ENCODE assay signal across 14 cellular contexts in the genomic region with DNA sequence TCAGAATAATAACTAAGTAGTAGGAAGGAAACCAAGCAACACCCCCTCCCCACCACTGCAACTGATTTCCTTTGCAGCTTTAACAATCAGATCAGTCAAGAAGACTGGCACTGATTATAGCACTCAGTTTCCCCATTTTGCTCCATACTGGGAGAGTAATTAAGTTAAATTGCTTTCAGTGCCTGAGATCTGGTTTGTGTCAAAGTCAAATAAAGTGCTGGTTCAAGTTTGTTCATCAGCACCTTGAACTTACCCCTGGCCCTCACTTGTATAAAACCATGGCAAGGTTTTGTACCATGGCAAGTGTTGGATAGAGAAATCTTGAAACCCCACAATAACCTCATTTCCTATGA.
A peak's percentile ranks its signal among the peaks of the same experiment; 100 is the strongest.
DNase-seq lines count a peak whose midpoint lies in the region; ATAC-seq, FAIRE-seq and TF ChIP-seq lines count a peak whose summit lies in the region.
"Had no signal": no experiment of that assay in that cellular context is flagged by ENCODE, and none has a peak within 500 bp of the region (broad histone marks: within the 10 kb centered on the region; RNA-seq: fewer than 3 reads in every experiment).

No MANE protein-coding gene starts in this region.

- no peaks in the 10 kb centered on the region for H4K20me1 ChIP-seq in H1 (replicated peaks in 1 of 2; ENCODE audit: control insufficient read depth in 1 of 2, insufficient read depth in 2 of 2, low read length in 2 of 2)

- no peaks in the 10 kb centered on the region for H3K79me2 ChIP-seq in H1 (ENCODE audit: control insufficient read depth in 1 of 2, insufficient read depth in 2 of 2, low read length in 2 of 2)

- no peaks in the 10 kb centered on the region for H3K36me3 Mint-ChIP-seq in effector memory CD8-positive, alpha-beta T cell (ENCODE audit: insufficient read depth)
- H3K36me3 Mint-ChIP-seq: CD4-positive, CD25-positive, alpha-beta regulatory T cell had no signal

- peak overlapping the region; percentile 24 for H3K56ac ChIP-seq in H1 (replicated peaks; ENCODE audit: insufficient read length, low read depth, low read length)

- H2AFZ ChIP-seq in H1 (ENCODE audit: low read length) = no peak overlapping the region

- H3K27ac ChIP-seq in HUES6 (ENCODE audit: low read depth, low read length) = peak overlapping the region; percentile 96
- H3K27ac ChIP-seq in H1 (ENCODE audit: low read depth, low read length) = peak overlapping the region; percentile 78
- H3K27ac ChIP-seq in mesodermal cell (ENCODE audit: low read depth, low read length, severe bottlenecking) = peak overlapping the region; percentile 91

- H3K9me3 ChIP-seq in HUES6 (ENCODE audit: control insufficient read depth, insufficient read depth, low read depth, low read length) (peaks cover 6% of the 10 kb centered on the region), H1 (ENCODE audit: insufficient read depth in 2 of 2, low read depth in 1 of 2, low read length in 1 of 2) (0 out of 4 replicates have a peak, but pooled peaks cover 0 to 2% of the 10 kb centered on the region in 2 experiments), mesodermal cell (ENCODE audit: control insufficient read depth, low read length) (no peaks in the 10 kb centered on the region)

- CTCF ChIA-PET in H1 (lab: Charles Lee; ENCODE audit: partially characterized antibody) = interaction anchor here (0.6 to 1.9 kb wide), 8 partner anchors 23 to 291 kb away, joined by 3 to 6 read pairs (median 4); a partner anchor contains a TSS

- no peaks in the 10 kb centered on the region for H3K4me1 Mint-ChIP-seq in effector memory CD8-positive, alpha-beta T cell (ENCODE audit: low read depth in 2 of 2)
- H3K4me1 Mint-ChIP-seq: CD4-positive, CD25-positive, alpha-beta regulatory T cell had no signal

- H3K4me2 ChIP-seq in H1 (ENCODE audit: insufficient read depth in 1 of 2, low read depth in 2 of 2, low read length in 2 of 2) = peak overlapping the region in 1 of 2 experiments; percentile 8; a peak in 3 of 4 replicates

- peak overlapping the region; percentile 95 for H2BK120ac ChIP-seq in H1 (replicated peaks; ENCODE audit: low read depth, low read length)

- TF ChIP-seq RAD21 in H1 (IDR thresholded peaks at IDR 0.05 in 1 of 2, conservative IDR thresholded peaks at IDR 0.05 in 1 of 2; ENCODE audit: low read depth in 2 of 2, low read length in 2 of 2) = no peak

- peak overlapping the region; percentile 96 for H4K91ac ChIP-seq in H1 (replicated peaks; ENCODE audit: insufficient read length, low read length)

- no peaks in the 10 kb centered on the region for H3K36me3 ChIP-seq in HUES6 (ENCODE audit: control insufficient read depth, insufficient read depth, low read length)
- H3K36me3 ChIP-seq in H1 (ENCODE audit: control insufficient read depth in 2 of 4, insufficient read depth in 4 of 4, low read length in 3 of 4) = no peaks in the 10 kb centered on the region
- no peaks in the 10 kb centered on the region for H3K36me3 ChIP-seq in mesodermal cell (ENCODE audit: control insufficient read depth, insufficient read depth, low read length)

- peaks cover 0 to 11% of the 10 kb centered on the region in 2 donors for H3K9me3 Mint-ChIP-seq in effector memory CD8-positive, alpha-beta T cell

- ATAC-seq in effector memory CD8-positive, alpha-beta T cell (replicated peaks) = no peak

- H3K27me3 ChIP-seq in HUES6 (ENCODE audit: control insufficient read depth, insufficient read depth, low read length) = no peaks in the 10 kb centered on the region
- H3K27me3 ChIP-seq in H1 (replicated peaks in 1 of 4; ENCODE audit: control insufficient read depth in 3 of 4, extremely low read depth in 1 of 4, insufficient read depth in 3 of 4, low read length in 3 of 4) = no peaks in the 10 kb centered on the region

- no peaks in the 10 kb centered on the region for H3K79me1 ChIP-seq in H1 (ENCODE audit: low read depth, low read length)

- H2AK5ac ChIP-seq in H1 (ENCODE audit: low read depth, low read length) = no peak overlapping the region

- no peak overlapping the region for H3K4me3 Mint-ChIP-seq in effector memory CD8-positive, alpha-beta T cell
- H3K4me3 Mint-ChIP-seq: CD4-positive, CD25-positive, alpha-beta regulatory T cell had no signal

- FAIRE-seq in H1 (lab: Jason Lieb, UNC) = no peak

- no peak overlapping the region for H2BK15ac ChIP-seq in H1 (ENCODE audit: low read length)

- TF ChIP-seq CTCF in H1 (IDR thresholded peaks at IDR 0.05; ENCODE audit: control extremely low read depth in 1 of 3, insufficient read depth in 1 of 3, low read depth in 1 of 3, low read length in 3 of 3) = no peak

- H2BK20ac ChIP-seq in H1 (ENCODE audit: low read length) = peak overlapping the region; percentile 14; the same call in 1 of the 2 replicates

- peaks cover 54% of the 10 kb centered on the region for H3K4me1 ChIP-seq in HUES6 (ENCODE audit: control insufficient read depth, insufficient read depth, low read length)
- H3K4me1 ChIP-seq in H1 (replicated peaks in 1 of 4; ENCODE audit: control insufficient read depth in 3 of 4, insufficient read depth in 4 of 4, low read length in 3 of 4) = peaks cover 8 to 30% (median 18%) of the 10 kb centered on the region in 4 experiments
- H3K4me1 ChIP-seq in mesodermal cell (ENCODE audit: control insufficient read depth, insufficient read depth, low read length, poor library complexity, severe bottlenecking) = peaks cover 57% of the 10 kb centered on the region

- H4K8ac ChIP-seq in H1 (ENCODE audit: extremely low read depth, insufficient read depth, low read length) = no peak overlapping the region

- H3K4ac ChIP-seq in H1 (replicated peaks; ENCODE audit: insufficient read length, low read depth, low read length) = peak overlapping the region; percentile 47

- TF ChIP-seq POLR2A in H1 (IDR thresholded peaks at IDR 0.05; ENCODE audit: control extremely low read depth in 1 of 2, low read depth in 2 of 2, low read length in 2 of 2) = no peak

- POLR2A ChIA-PET in H1 (lab: Charles Lee; ENCODE audit: partially characterized antibody) = interaction anchor here (0.7 to 2.6 kb wide), 6 partner anchors 9 to 305 kb away, joined by 3 to 19 read pairs (median 4); a partner anchor contains a TSS

- H3K14ac ChIP-seq in H1 (ENCODE audit: insufficient read length) = no peak overlapping the region

- H3K4me3 ChIP-seq in HUES6 (ENCODE audit: low read depth, low read length) (no peak overlapping the region), H1 (ENCODE audit: extremely low read depth in 1 of 4, insufficient read depth in 2 of 4, low read depth in 3 of 4, low read length in 4 of 4) (peak overlapping the region in 1 of 4 experiments; percentile 5; a peak in 1 of 8 replicates), mesodermal cell (ENCODE audit: extremely low read depth, insufficient read depth, low read length, poor library complexity, severe bottlenecking) (no peak overlapping the region)

- H4K5ac ChIP-seq in H1 (ENCODE audit: insufficient read length, low read depth, low read length) = peak overlapping the region; percentile 99

- H3K9ac ChIP-seq in HUES6 (ENCODE audit: low read length) = peak overlapping the region; percentile 67
- H3K9ac ChIP-seq in H1 (replicated peaks in 1 of 4; ENCODE audit: extremely low read depth in 1 of 4, low read depth in 3 of 4, low read length in 3 of 4) = no peak overlapping the region

- no peaks in the 10 kb centered on the region for H3K27me3 Mint-ChIP-seq in effector memory CD8-positive, alpha-beta T cell
- H3K27me3 Mint-ChIP-seq: CD4-positive, CD25-positive, alpha-beta regulatory T cell had no signal

- H2BK5ac ChIP-seq in H1 (ENCODE audit: low read depth, low read length) = peak overlapping the region; percentile 86; the same call in 1 of the 2 replicates

- H3K27ac Mint-ChIP-seq in effector memory CD8-positive, alpha-beta T cell = no peak overlapping the region
- H3K27ac Mint-ChIP-seq: CD4-positive, CD25-positive, alpha-beta regulatory T cell had no signal

- H2BK12ac ChIP-seq in H1 (ENCODE audit: low read depth, low read length) = peak overlapping the region; percentile 86; the same call in 1 of the 2 replicates

- no peak for TF ChIP-seq EP300 in H1 (IDR thresholded peaks at IDR 0.05; ENCODE audit: borderline replicate concordance in 1 of 2, low read depth in 2 of 2, low read length in 2 of 2)

- no peak for DNase-seq in H1 (ENCODE audit: low read depth in 1 of 2, low spot score in 2 of 2)
- DNase-seq in inferior parietal cortex (ENCODE audit: extremely low spot score) = no peak
- no peak for DNase-seq in activated effector memory CD4-positive, alpha-beta T cell treated with Interleukin-2 at 50 U/mL for 16 hours
- no peak for DNase-seq in effector memory CD8-positive, alpha-beta T cell
- DNase-seq in NCI-H2227 (lab: John Stamatoyannopoulos, UW; ENCODE audit: unreplicated experiment) = no peak
- DNase-seq: CD4-positive, CD25-positive, alpha-beta regulatory T cell; EL; NCI-H1930; NCI-H446; NK-92 treated with Interleukin-12 subunit alpha and Interleukin-12 subunit beta, amount 100 ng/mL, for 24 hours; OCI-M1; RPMI8226 had no signal

- no peaks in the 10 kb centered on the region; the same call in 1 of the 2 replicates for H3K23me2 ChIP-seq in H1 (ENCODE audit: low read depth, low read length)

- peak overlapping the region; percentile 66 for H3K18ac ChIP-seq in H1 (ENCODE audit: extremely low read depth, low read length)

- H3K23ac ChIP-seq in H1 (ENCODE audit: insufficient read length) = no peak overlapping the region

TF ChIP-seq in H1, 55 proteins besides CTCF, POLR2A, EP300 and RAD21:
- TF ChIP-seq NANOG (IDR thresholded peaks at IDR 0.05; ENCODE audit: insufficient read depth, low read depth, low read length, poor library complexity, severe bottlenecking) = no peak
- no peak for TF ChIP-seq CTBP2 (IDR thresholded peaks at IDR 0.05; ENCODE audit: borderline replicate concordance, insufficient read depth, insufficient read length, low read length)
- no peak for TF ChIP-seq JUN (IDR thresholded peaks at IDR 0.05; ENCODE audit: low read depth, low read length)
- TF ChIP-seq KDM4A (IDR thresholded peaks at IDR 0.05; ENCODE audit: low read depth, low read length, severe bottlenecking) = peak; percentile 3
- TF ChIP-seq CBX8 (IDR thresholded peaks at IDR 0.05; ENCODE audit: borderline replicate concordance, low read depth, low read length) = no peak
- TF ChIP-seq TEAD4 (IDR thresholded peaks at IDR 0.05; ENCODE audit: low read depth, low read length) = no peak
- peak in 1 of 2 experiments; percentile 18; a peak in 1 of 4 replicates for TF ChIP-seq HDAC2 (IDR thresholded peaks at IDR 0.05; ENCODE audit: borderline replicate concordance in 1 of 2, low read depth in 2 of 2, low read length in 2 of 2)
- peak; percentile 2; the same call in 1 of the 2 replicates for TF ChIP-seq KDM1A (IDR thresholded peaks at IDR 0.05; ENCODE audit: borderline replicate concordance, low read length)
- no peak for TF ChIP-seq POLR2AphosphoS5 (IDR thresholded peaks at IDR 0.05; ENCODE audit: low read depth, low read length)
